ENCODE assay signal across 29 cellular contexts in the genomic region with DNA sequence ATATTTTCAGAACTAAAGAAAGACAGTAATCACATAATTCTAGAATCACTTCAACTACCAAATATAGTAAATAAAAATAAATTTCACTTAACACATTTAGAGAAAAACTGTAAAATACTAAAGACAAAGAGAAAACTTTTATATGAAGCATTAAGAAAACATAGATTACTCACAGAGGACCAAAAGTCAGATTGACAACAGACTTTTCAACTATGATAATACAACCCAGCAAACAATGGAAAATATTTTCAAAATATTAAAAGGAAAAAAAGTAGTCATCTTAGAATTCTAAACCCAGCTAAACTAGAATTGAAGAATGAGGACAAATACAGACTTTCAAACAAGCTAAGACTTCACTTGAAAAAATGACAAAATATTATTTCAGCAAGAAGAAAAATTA.
"Had no signal": no experiment of that assay in that cellular context is flagged by ENCODE, and none has a peak within 500 bp of the region (broad histone marks: within the 10 kb centered on the region; RNA-seq: fewer than 3 reads in every experiment).

No MANE protein-coding gene starts in this region.

- H3K4me2 ChIP-seq: neural progenitor cell, smooth muscle cell had no signal

- H3K36me3 ChIP-seq: esophagus squamous epithelium, heart right ventricle, left lung, stomach, thyroid gland, vagina had no signal

- H3K27me3 ChIP-seq: esophagus squamous epithelium, left lung, neural progenitor cell, stomach, thyroid gland, vagina had no signal

- H3K4me3 Mint-ChIP-seq: effector memory CD8-positive, alpha-beta T cell; nephron; neural progenitor cell had no signal

- H3K79me2 ChIP-seq: parathyroid adenoma had no signal

- H3K4me1 ChIP-seq: neural progenitor cell, vagina had no signal

- ATAC-seq: effector memory CD8-positive, alpha-beta T cell; heart right ventricle; left cardiac atrium; left lung; naive thymus-derived CD4-positive, alpha-beta T cell; sciatic nerve had no signal

- H3K27ac ChIP-seq: esophagus squamous epithelium, heart right ventricle, left lung, neural progenitor cell, parathyroid adenoma, stomach, thyroid gland, vagina had no signal

- H3K9me3 ChIP-seq: thyroid gland, vagina had no signal

- H3K4me1 Mint-ChIP-seq: naive thymus-derived CD4-positive, alpha-beta T cell; neural progenitor cell had no signal

- DNase-seq: effector memory CD8-positive, alpha-beta T cell; erythroblast; esophagus squamous epithelium; foreskin melanocyte; glutamatergic neuron; heart right ventricle; hippocampal formation; left cardiac atrium; left lung; mesendoderm; midbrain; naive thymus-derived CD4-positive, alpha-beta T cell; stimulated activated CD4-positive, alpha-beta T cell treated with anti-CD3 and anti-CD28 coated beads, Interleukin-12 subunit alpha, Interleukin-12 subunit beta, amount 100 ng/mL, for 4 hours; stimulated activated CD4-positive, alpha-beta T cell treated with anti-CD3 and anti-CD28 coated beads, Interleukin-1b, Interleukin-23, amount 100 ng/mL, for 48 hours; stimulated activated CD4-positive, alpha-beta T cell treated with anti-CD3 and anti-CD28 coated beads, Interleukin-4, amount 100 ng/mL, for 1 hour; stimulated activated CD8-positive, alpha-beta memory T cell treated with anti-CD3 and anti-CD28 coated beads, Interleukin-4, amount 100 ng/mL, for 48 hours; stimulated activated naive CD4-positive, alpha-beta T cell treated with Interleukin-2 at 50 U/mL for 16 hours; stomach; thyroid gland; trophoblast cell had no signal

- H3K27ac Mint-ChIP-seq: effector memory CD8-positive, alpha-beta T cell; naive thymus-derived CD4-positive, alpha-beta T cell; nephron; neural progenitor cell; progenitor cell of endocrine pancreas had no signal

- FAIRE-seq: endometrium, islet of Langerhans had no signal

- H3K4me3 ChIP-seq: esophagus squamous epithelium, heart right ventricle, left lung, neural progenitor cell, smooth muscle cell, stomach, thyroid gland, vagina had no signal

- H2AFZ ChIP-seq: neural progenitor cell, parathyroid adenoma had no signal

- H3K9ac ChIP-seq: neural progenitor cell, parathyroid adenoma had no signal
